Comparison of ENCODE assay signal across 9 cellular contexts in genomic region chr10:49594594-49594993, GRCh38. TPM values are rescaled to one million over a fixed set of nuclear protein-coding genes. Genes with fewer than 3 reads are reported as not detected.
DNase-seq lines count a peak whose midpoint lies in the region; ATAC-seq and TF ChIP-seq lines count a peak whose summit lies in the region.
"Had no signal": no experiment of that assay in that cellular context is flagged by ENCODE, and none has a peak within 500 bp of the region (broad histone marks: within the 10 kb centered on the region; RNA-seq: fewer than 3 reads in every experiment).

No MANE protein-coding gene starts in this region.

- H3K9me3 ChIP-seq in PC-9 (ENCODE audit: insufficient read depth, low read depth), result no peaks in the 10 kb centered on the region; the same call in 1 of the 2 replicates

- intact Hi-C loops in PC-9 (cut with micrococcal nuclease; ENCODE audit: unreplicated experiment) (loop anchor here (1.0 to 5.0 kb wide), 2 partner anchors 630 to 937 kb away; no protein-coding TSS in a partner anchor), dorsolateral prefrontal cortex (cut with DNase I) (no loop called here)

- CTCF ChIA-PET in PC-9 (lab: Charles Lee), result interaction anchor here (0.7 to 0.8 kb wide), 2 partner anchors 56 to 64 kb away, joined by 3 to 13 read pairs; partner anchors contain the start of gene ERCC6

- POLR2A ChIA-PET in PC-9 (lab: Charles Lee; ENCODE audit: unreplicated experiment), result interaction anchor here (0.5 kb wide), 1 partner anchor 69 kb away, joined by 4 read pairs; no protein-coding TSS in a partner anchor

- no peaks in the 10 kb centered on the region for H3K4me1 ChIP-seq in PC-9 (replicated peaks; ENCODE audit: insufficient read depth)

- TF ChIP-seq CTCF in PC-9 (conservative IDR thresholded peaks at IDR 0.05) (peak; percentile 94), dorsolateral prefrontal cortex (IDR thresholded peaks at IDR 0.05 in 54 of 56, conservative IDR thresholded peaks at IDR 0.05 in 2 of 56; ENCODE audit: low read depth in 1 of 56, partially characterized antibody in 56 of 56) (peak; percentile 55 to 93 (median 82))

- H4K20me1 ChIP-seq in PC-9 (ENCODE audit: insufficient read depth), result no peaks in the 10 kb centered on the region

- no peaks in the 10 kb centered on the region for H3K36me3 ChIP-seq in PC-9 (ENCODE audit: low read depth)

- H3F3A ChIP-seq in PC-9 (ENCODE audit: insufficient read depth, low read depth), result 0 out of 2 replicates have a peak, but pooled peaks cover 4% of the 10 kb centered on the region

- H3K9me2 ChIP-seq in PC-9 (ENCODE audit: insufficient read depth), result no peaks in the 10 kb centered on the region

- DNase-seq in NCI-H2081 (lab: John Stamatoyannopoulos, UW) (peak; percentile 50 to 58), NCI-H2081 treated with DMSO at 0.1 percent for 48 hours (lab: John Stamatoyannopoulos, UW) (no peak), HPDE6-E6E7 (ENCODE audit: extremely low spot score) (peak; percentile 74), PC-9 (peak in 1 of 2 experiments; percentile 44), dorsolateral prefrontal cortex (peak in 6 of 10 donors; percentile 49 to 71 (median 62)), medulla oblongata (ENCODE audit: extremely low spot score) (peak; percentile 69)

- H2AFZ ChIP-seq in PC-9, result no peak overlapping the region

- H3K4me3 ChIP-seq in PC-9 (no peak overlapping the region), dorsolateral prefrontal cortex (no peak overlapping the region)

- H3K27me3 ChIP-seq in PC-9 (ENCODE audit: insufficient read depth, low read depth) (no peaks in the 10 kb centered on the region), dorsolateral prefrontal cortex (peaks cover 0 to 29% (median 3%) of the 10 kb centered on the region in 45 donors)

- ATAC-seq in GM21825 (IDR thresholded peaks at IDR 0.05; ENCODE audit: unreplicated experiment) (no peak), HG02852 (IDR thresholded peaks at IDR 0.05; ENCODE audit: unreplicated experiment) (no peak)

- BruUV-seq in PC-9 (replicated peaks; lab: Mats Ljungman, UMichigan), result no TSS peak

- H3K27ac ChIP-seq in PC-9 (no peak overlapping the region), dorsolateral prefrontal cortex (no peak overlapping the region)

- no peak overlapping the region for H3K4me2 ChIP-seq in PC-9

- no peaks in the 10 kb centered on the region for H3K79me2 ChIP-seq in PC-9 (ENCODE audit: low read depth)

RNA-seq across cellular contexts. Expression of gene SLC18A3, which starts 15.5 kb away (rescaled TPM):
- total RNA-seq in PC-9 (2021) (not detected in 2 replicates), dorsolateral prefrontal cortex (not detected)
- total RNA-seq: CD4-positive, alpha-beta memory T cell had no signal

RNA-seq across cellular contexts. Expression of gene CHAT, which starts 19.2 kb away (rescaled TPM):
- total RNA-seq in PC-9 (2021) (not detected in 2 replicates), dorsolateral prefrontal cortex (not detected)
- total RNA-seq: CD4-positive, alpha-beta memory T cell had no signal

RNA-seq across cellular contexts. Expression of gene ERCC6, which starts 55.7 kb away (rescaled TPM):
- total RNA-seq in PC-9 (2021), result 47.1 and 49.7 TPM in 2 replicates
- total RNA-seq in dorsolateral prefrontal cortex, result 10 to 100 TPM; 22.7 to 64.4 (median 38.8) TPM
